9 cellular contexts compared by ENCODE assay signal in the genomic region with DNA sequence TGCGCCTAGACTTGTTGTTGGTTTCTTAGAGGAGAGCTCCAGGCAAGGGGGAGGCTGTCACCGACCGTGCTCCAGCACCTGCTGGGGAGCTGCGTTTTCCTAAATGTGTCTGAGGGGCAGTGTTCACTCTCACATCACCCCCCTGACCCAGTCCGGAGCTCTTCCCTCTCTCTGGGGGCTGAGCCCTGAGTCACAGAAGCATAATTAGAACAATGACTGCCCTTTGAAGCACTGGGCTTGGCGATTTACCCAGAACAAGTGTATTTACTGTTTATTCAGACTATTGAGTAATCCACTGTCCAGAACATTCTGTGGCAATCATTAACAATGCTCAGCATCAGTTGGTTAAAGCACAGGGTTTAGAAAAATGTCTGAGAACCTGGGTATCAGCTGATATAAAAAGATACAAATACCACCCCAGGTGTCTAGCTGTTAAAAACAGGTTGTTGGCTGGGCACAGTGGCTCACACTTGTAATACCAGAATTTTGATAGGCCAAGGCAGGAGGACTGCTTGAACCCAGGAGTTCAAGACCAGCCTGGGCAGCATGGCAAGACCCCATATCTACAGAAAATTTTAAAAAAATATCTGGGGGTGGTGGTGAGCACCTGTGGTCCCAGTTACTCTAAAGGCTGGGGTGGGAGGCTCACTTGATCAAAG. TPM values are rescaled to one million over a fixed set of nuclear protein-coding genes. Genes with fewer than 3 reads are reported as not detected.
DNase-seq lines count a peak whose midpoint lies in the region; ATAC-seq and TF ChIP-seq lines count a peak whose summit lies in the region.
"Had no signal": no experiment of that assay in that cellular context is flagged by ENCODE, and none has a peak within 500 bp of the region (broad histone marks: within the 10 kb centered on the region; RNA-seq: fewer than 3 reads in every experiment).

No MANE protein-coding gene starts in this region.

- no peak for ATAC-seq in GM21723 (IDR thresholded peaks at IDR 0.05; ENCODE audit: unreplicated experiment)

- H3K9me3 ChIP-seq in hepatocyte (ENCODE audit: low read depth) (no peaks in the 10 kb centered on the region), WERI-Rb-1 (ENCODE audit: severe bottlenecking) (no peaks in the 10 kb centered on the region)

- no peak overlapping the region for H2AFZ ChIP-seq in hepatocyte

- in situ Hi-C loops in brain microvascular endothelial cell (cut with HindIII; ENCODE audit: low pct_ligation_motif_present, low sequenced_read_pairs) = no loop called here

- H3K4me3 ChIP-seq in brain microvascular endothelial cell (ENCODE audit: low read depth, low read length) (no peak overlapping the region), hepatocyte (no peak overlapping the region), retinal pigment epithelial cell (ENCODE audit: low read length) (no peak overlapping the region), WERI-Rb-1 (ENCODE audit: low read depth, low read length) (no peak overlapping the region)

- peaks cover 13% of the 10 kb centered on the region for H3K4me1 ChIP-seq in hepatocyte (ENCODE audit: insufficient read depth)

- no peaks in the 10 kb centered on the region for H3K79me2 ChIP-seq in hepatocyte

- TF ChIP-seq CTCF in brain microvascular endothelial cell (IDR thresholded peaks at IDR 0.05; ENCODE audit: low read depth, low read length, missing control alignments) (no peak), hepatocyte (IDR thresholded peaks at IDR 0.05; ENCODE audit: poor library complexity) (no peak), retinal pigment epithelial cell (conservative IDR thresholded peaks at IDR 0.05; ENCODE audit: low read depth, low read length) (no peak), WERI-Rb-1 (IDR thresholded peaks at IDR 0.05; ENCODE audit: low read depth, low read length) (no peak)

- 55% methylated on average over 6 of the region's 6 CpGs for WGBS in hepatocyte (ENCODE audit: low lambda C conversion rate, missing lambda C conversion rate)

- H3K4me2 ChIP-seq in hepatocyte = no peak overlapping the region

- H3K27me3 ChIP-seq in brain microvascular endothelial cell (replicated peaks) (no peaks in the 10 kb centered on the region), hepatocyte (no peaks in the 10 kb centered on the region), WERI-Rb-1 (ENCODE audit: insufficient read depth, low read depth, severe bottlenecking) (no peaks in the 10 kb centered on the region)

- H3K27ac ChIP-seq in brain microvascular endothelial cell (no peak overlapping the region), hepatocyte (peak overlapping the region; percentile 54), WERI-Rb-1 (no peak overlapping the region)

- DNase-seq in DMS53 (lab: John Stamatoyannopoulos, UW) (peak; percentile 59), brain microvascular endothelial cell (peak; percentile 25), hepatocyte (ENCODE audit: low spot score) (peak; percentile 71), retinal pigment epithelial cell (ENCODE audit: low read depth) (peak; percentile 11), NCI-H2107 treated with DMSO at 0.1 percent for 48 hours (lab: John Stamatoyannopoulos, UW; ENCODE audit: unreplicated experiment) (no peak), NCI-H1930 (lab: John Stamatoyannopoulos, UW) (no peak), WERI-Rb-1 (no peak)
- DNase-seq: DND-41 had no signal

- H4K20me1 ChIP-seq in hepatocyte (ENCODE audit: insufficient read depth, poor library complexity, severe bottlenecking) = no peaks in the 10 kb centered on the region

- H3K36me3 ChIP-seq in brain microvascular endothelial cell (replicated peaks) = no peaks in the 10 kb centered on the region
- no peaks in the 10 kb centered on the region for H3K36me3 ChIP-seq in hepatocyte (replicated peaks; ENCODE audit: insufficient read depth, low read depth)
- no peaks in the 10 kb centered on the region for H3K36me3 ChIP-seq in WERI-Rb-1

- no peaks in the 10 kb centered on the region for H3K9me2 ChIP-seq in hepatocyte (replicated peaks; ENCODE audit: insufficient read depth)

RNA-seq across cellular contexts. Expression of a gene that starts 8.1 kb away (rescaled TPM):
- total RNA-seq in hepatocyte = 7.2 and 12.3 TPM in 2 replicates
- 11.8 and 17.9 TPM in 2 replicates for polyA plus RNA-seq in hepatocyte

RNA-seq across cellular contexts. Expression of a gene that starts 32.5 kb away (rescaled TPM):
- 48.0 and 59.0 TPM in 2 replicates for total RNA-seq in hepatocyte
- polyA plus RNA-seq in hepatocyte = 39.3 and 47.4 TPM in 2 replicates

RNA-seq across cellular contexts. Expression of a gene that starts 35.4 kb away (rescaled TPM):
- 1.2 and 1.7 TPM in 2 replicates for total RNA-seq in hepatocyte
- 3.4 and 3.8 TPM in 2 replicates for polyA plus RNA-seq in hepatocyte

Comparison
In these comparisons a context has a peak if more than half of its experiments do, and no peak if none do; other contexts are left out.
1. DNase-seq: peak in DMS53 (single experiment), brain microvascular endothelial cell (single experiment), hepatocyte (single experiment) and retinal pigment epithelial cell (single experiment); none in NCI-H2107 treated with DMSO at 0.1 percent for 48 hours (single experiment), NCI-H1930 (0 of 2) and WERI-Rb-1 (single experiment).